8 cellular contexts compared by ENCODE assay signal in genomic region chr11:86551286-86551685, GRCh38.
DNase-seq lines count a peak whose midpoint lies in the region; ATAC-seq and TF ChIP-seq lines count a peak whose summit lies in the region.

No MANE protein-coding gene starts in this region.

- CTCF ChIA-PET in Panc1 (lab: Charles Lee): no interaction called here
- CTCF ChIA-PET in activated naive CD4-positive, alpha-beta T cell treated with anti-CD3 and anti-CD28 coated beads, Interleukin-2, amount 10 ng/mL, durations not matched to agents 7 days and 5 days (lab: Charles Lee): interaction anchor here (1.2 kb wide), 1 partner anchor 17 kb away, joined by 4 read pairs; no protein-coding TSS in a partner anchor

- peaks cover 5% of the 10 kb centered on the region; the same call in 1 of the 2 replicates for H3K4me1 ChIP-seq in Panc1 (ENCODE audit: control insufficient read depth, insufficient read depth, low read length)
- H3K4me1 ChIP-seq in foreskin keratinocyte: peaks cover 16% of the 10 kb centered on the region

- H3K4me3 ChIP-seq in Panc1 (ENCODE audit: low read depth in 2 of 2, low read length in 2 of 2): no peak overlapping the region

- POLR2A ChIA-PET in Panc1 (lab: Charles Lee): interaction anchor here (0.5 kb wide), 1 partner anchor 25 kb away, joined by 6 read pairs; no protein-coding TSS in a partner anchor

- no peak for DNase-seq in Panc1 (ENCODE audit: low read depth, low spot score)
- peak in 1 of 2 donors; percentile 72 for DNase-seq in foreskin keratinocyte
- DNase-seq in stimulated activated effector memory CD8-positive, alpha-beta T cell treated with anti-CD3 and anti-CD28 coated beads, Interleukin-12 subunit alpha, Interleukin-12 subunit beta, amount 100 ng/mL, for 72 hours (ENCODE audit: low spot score in 2 of 2): no peak
- no peak for DNase-seq in DMS 273 (lab: John Stamatoyannopoulos, UW; ENCODE audit: unreplicated experiment)
- no peak for DNase-seq in activated CD4-positive, alpha-beta T cell treated with anti-CD3 and anti-CD28 coated beads for 1 hour
- no peak for DNase-seq in activated naive CD4-positive, alpha-beta T cell treated with anti-CD3 and anti-CD28 coated beads, Interleukin-2, amount 10 ng/mL, durations not matched to agents 7 days and 5 days

- H3K27ac Mint-ChIP-seq in stimulated activated effector memory CD8-positive, alpha-beta T cell treated with anti-CD3 and anti-CD28 coated beads, Interleukin-12 subunit alpha, Interleukin-12 subunit beta, amount 100 ng/mL, for 72 hours: no peak overlapping the region
- no peak overlapping the region for H3K27ac Mint-ChIP-seq in activated naive CD4-positive, alpha-beta T cell treated with anti-CD3 and anti-CD28 coated beads, Interleukin-2, amount 10 ng/mL, durations not matched to agents 7 days and 5 days

- H3K36me3 ChIP-seq in Panc1 (ENCODE audit: control insufficient read depth, insufficient read depth, low read length): no peaks in the 10 kb centered on the region

- H3K27me3 ChIP-seq in Panc1 (ENCODE audit: control insufficient read depth, insufficient read depth, low read length) (no peaks in the 10 kb centered on the region), foreskin keratinocyte (no peaks in the 10 kb centered on the region)

- H3K4me3 Mint-ChIP-seq in stimulated activated effector memory CD8-positive, alpha-beta T cell treated with anti-CD3 and anti-CD28 coated beads, Interleukin-12 subunit alpha, Interleukin-12 subunit beta, amount 100 ng/mL, for 72 hours: no peak overlapping the region
- no peak overlapping the region for H3K4me3 Mint-ChIP-seq in activated naive CD4-positive, alpha-beta T cell treated with anti-CD3 and anti-CD28 coated beads, Interleukin-2, amount 10 ng/mL, durations not matched to agents 7 days and 5 days

- ATAC-seq in GM18909 (IDR thresholded peaks at IDR 0.05; ENCODE audit: poor library complexity, unreplicated experiment) (peak; percentile 75), Panc1 (peak; percentile 70), foreskin keratinocyte (peak; percentile 41), HG03439 (IDR thresholded peaks at IDR 0.05; ENCODE audit: unreplicated experiment) (no peak)
- ATAC-seq in stimulated activated effector memory CD8-positive, alpha-beta T cell treated with anti-CD3 and anti-CD28 coated beads, Interleukin-12 subunit alpha, Interleukin-12 subunit beta, amount 100 ng/mL, for 72 hours: peak; percentile 27

- H3K27me3 Mint-ChIP-seq in activated naive CD4-positive, alpha-beta T cell treated with anti-CD3 and anti-CD28 coated beads, Interleukin-2, amount 10 ng/mL, durations not matched to agents 7 days and 5 days: no peaks in the 10 kb centered on the region

- TF ChIP-seq CTCF in Panc1 (IDR thresholded peaks at IDR 0.05): no peak
- no peak for TF ChIP-seq CTCF in foreskin keratinocyte (conservative IDR thresholded peaks at IDR 0.05)

- H3K27ac ChIP-seq in Panc1 (ENCODE audit: low read length) (no peak overlapping the region; the same call in 1 of the 2 replicates), foreskin keratinocyte (no peak overlapping the region)

- in situ Hi-C loops in Panc1 (cut with HindIII; ENCODE audit: low pct_unique_long_range_greater_than_20kb, low sequenced_read_pairs): no loop called here

- H3K9me3 ChIP-seq in Panc1 (ENCODE audit: control insufficient read depth, insufficient read depth, low read depth, low read length): no peaks in the 10 kb centered on the region

- H3K4me1 Mint-ChIP-seq in stimulated activated effector memory CD8-positive, alpha-beta T cell treated with anti-CD3 and anti-CD28 coated beads, Interleukin-12 subunit alpha, Interleukin-12 subunit beta, amount 100 ng/mL, for 72 hours: peaks cover 6% of the 10 kb centered on the region
- no peaks in the 10 kb centered on the region for H3K4me1 Mint-ChIP-seq in activated naive CD4-positive, alpha-beta T cell treated with anti-CD3 and anti-CD28 coated beads, Interleukin-2, amount 10 ng/mL, durations not matched to agents 7 days and 5 days

- no peaks in the 10 kb centered on the region for H3K36me3 Mint-ChIP-seq in stimulated activated effector memory CD8-positive, alpha-beta T cell treated with anti-CD3 and anti-CD28 coated beads, Interleukin-12 subunit alpha, Interleukin-12 subunit beta, amount 100 ng/mL, for 72 hours
- H3K36me3 Mint-ChIP-seq in activated naive CD4-positive, alpha-beta T cell treated with anti-CD3 and anti-CD28 coated beads, Interleukin-2, amount 10 ng/mL, durations not matched to agents 7 days and 5 days: no peaks in the 10 kb centered on the region

- intact Hi-C loops in Panc1 (cut with micrococcal nuclease; ENCODE audit: unreplicated experiment): no loop called here

- H3K9me3 Mint-ChIP-seq in stimulated activated effector memory CD8-positive, alpha-beta T cell treated with anti-CD3 and anti-CD28 coated beads, Interleukin-12 subunit alpha, Interleukin-12 subunit beta, amount 100 ng/mL, for 72 hours: no peaks in the 10 kb centered on the region
- no peaks in the 10 kb centered on the region for H3K9me3 Mint-ChIP-seq in activated naive CD4-positive, alpha-beta T cell treated with anti-CD3 and anti-CD28 coated beads, Interleukin-2, amount 10 ng/mL, durations not matched to agents 7 days and 5 days

- BruUV-seq in Panc1 (replicated peaks; lab: Mats Ljungman, UMichigan): no TSS peak
